ENCODE assay signal across 2 cellular contexts in the genomic region with DNA sequence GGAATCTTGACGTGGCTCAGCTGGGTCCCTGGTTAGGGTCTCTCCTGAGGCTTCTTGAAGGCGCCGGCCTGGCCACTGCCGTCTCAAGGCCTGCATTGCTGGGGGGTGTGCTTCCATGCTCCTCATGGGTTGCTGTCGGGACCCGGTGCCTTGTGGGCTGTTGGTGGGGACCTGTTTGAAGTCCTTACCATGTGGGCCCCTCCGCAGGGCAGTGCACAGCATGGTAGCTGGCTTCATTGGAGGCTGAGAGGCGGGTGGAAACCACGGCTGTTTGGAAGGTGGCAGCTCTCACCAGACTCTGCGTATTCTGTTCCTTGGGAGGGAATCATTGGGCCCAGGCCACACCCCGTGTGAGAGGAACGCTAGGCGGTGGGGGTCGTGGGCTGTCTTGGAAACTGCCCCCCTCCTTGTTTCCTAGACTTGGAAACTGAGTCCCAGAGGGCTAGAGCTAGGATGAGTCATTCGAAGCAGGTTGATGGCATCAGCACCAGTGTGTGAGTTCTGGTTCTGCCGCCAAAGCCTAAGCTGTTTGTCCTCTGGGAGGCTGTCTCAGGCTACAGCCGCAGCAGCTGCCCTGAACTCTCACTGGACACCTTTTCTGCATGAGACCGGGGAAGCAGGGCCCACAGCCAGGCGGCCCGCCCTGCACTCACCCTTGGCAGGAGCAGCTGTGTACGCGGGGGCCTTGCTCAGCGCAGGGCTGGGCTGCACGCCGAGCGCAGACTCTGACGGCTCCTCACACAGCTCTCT.
TF ChIP-seq lines count a peak whose summit lies in the region.

No MANE protein-coding gene starts in this region.

TF ChIP-seq in endothelial cell of umbilical vein, 7 proteins besides CTCF, POLR2A, EP300 and RAD21:
- TF ChIP-seq FOS (IDR thresholded peaks at IDR 0.05; ENCODE audit: borderline replicate concordance, insufficient read depth, low read length) = no peak
- TF ChIP-seq JUN (IDR thresholded peaks at IDR 0.05; ENCODE audit: borderline replicate concordance, insufficient read depth, insufficient read length, low read depth) = no peak
- no peak for TF ChIP-seq MYC (IDR thresholded peaks at IDR 0.05; ENCODE audit: low read depth, low read length)
- TF ChIP-seq, protein P1, sequence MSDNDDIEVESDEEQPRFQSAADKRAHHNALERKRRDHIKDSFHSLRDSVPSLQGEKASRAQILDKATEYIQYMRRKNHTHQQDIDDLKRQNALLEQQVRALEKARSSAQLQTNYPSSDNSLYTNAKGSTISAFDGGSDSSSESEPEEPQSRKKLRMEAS (IDR thresholded peaks at IDR 0.05; ENCODE audit: insufficient read depth, insufficient read length) = no peak
- TF ChIP-seq GATA2 (IDR thresholded peaks at IDR 0.05; ENCODE audit: insufficient read depth, insufficient read length, low read depth, low read length) = no peak
- TF ChIP-seq EZH2 (IDR thresholded peaks at IDR 0.05; ENCODE audit: borderline replicate concordance, low read depth, low read length, severe bottlenecking) = no peak
- TF ChIP-seq POLR2AphosphoS5 (IDR thresholded peaks at IDR 0.05; ENCODE audit: insufficient read depth, low read depth, low read length) = no peak
TF ChIP-seq in endothelial cell of umbilical vein: peak in this region for 0.

TF ChIP-seq in HepG2, 621 proteins besides CTCF, POLR2A, EP300 and RAD21:
- no peak for TF ChIP-seq SIX4 (CRISPR knock-in tag; IDR thresholded peaks at IDR 0.05)
- peak; percentile 45 for TF ChIP-seq AGO2 (optimal IDR thresholded peaks at IDR 0.05; ENCODE audit: low read depth, low read length)
